ENCODE assay signal across 20 cellular contexts in the genomic region with DNA sequence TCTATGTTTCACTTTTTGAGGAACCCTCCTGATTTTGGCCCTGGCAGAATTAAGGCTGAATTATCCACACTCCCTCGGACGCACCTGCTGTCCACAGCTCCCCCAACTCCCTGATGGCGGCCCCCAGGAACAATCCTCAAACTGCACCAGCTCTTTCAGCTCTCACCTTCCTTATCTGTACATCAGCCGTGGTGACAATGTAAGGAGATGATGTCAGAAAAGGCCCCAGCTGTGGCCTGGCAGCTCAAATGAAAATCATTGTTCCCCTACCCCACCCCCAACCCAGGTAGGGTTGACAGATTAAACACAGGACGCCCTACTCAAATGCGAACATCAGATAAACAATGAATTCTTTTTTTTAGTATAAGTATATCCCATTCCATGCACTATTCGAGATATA.
"Had no signal": no experiment of that assay in that cellular context is flagged by ENCODE, and none has a peak within 500 bp of the region (broad histone marks: within the 10 kb centered on the region; RNA-seq: fewer than 3 reads in every experiment).

No MANE protein-coding gene starts in this region.

- H3K27me3 Mint-ChIP-seq: activated B cell treated with CpG ODN at 0.5 μM for 24 hours had no signal

- DNase-seq: activated B cell treated with CpG ODN at 0.5 μM for 24 hours; activated CD4-positive, alpha-beta T cell treated with anti-CD3 and anti-CD28 coated beads, Interleukin-2, amount 50 U/mL, for 1 hour; activated gamma-delta T cell treated with Interleukin-2 at 50 U/mL for 16 hours; activated naive CD8-positive, alpha-beta T cell treated with anti-CD3 and anti-CD28 coated beads for 36 hours; activated T-cell treated with anti-CD3 and anti-CD28 coated beads for 4 hours; body of pancreas; caudate nucleus; left cardiac atrium; lower lobe of right lung; nucleus accumbens; SK-N-SH; stimulated activated CD4-positive, alpha-beta T cell treated with anti-CD3 and anti-CD28 coated beads, Interleukin-1b, Interleukin-23, amount 100 ng/mL, for 48 hours; stimulated activated CD8-positive, alpha-beta memory T cell treated with anti-CD3 and anti-CD28 coated beads, Interleukin-4, amount 100 ng/mL, for 48 hours; stimulated activated naive CD4-positive, alpha-beta T cell treated with Interleukin-2 at 50 U/mL for 16 hours; T-helper 9 cell; thyroid gland had no signal

- H3K36me3 Mint-ChIP-seq: activated naive CD8-positive, alpha-beta T cell treated with anti-CD3 and anti-CD28 coated beads for 36 hours; natural killer cell treated with Interleukin-12 subunit alpha and Interleukin-12 subunit beta and Interleukin-15 and Interleukin-18, amount 100 ng/mL, for 72 hours had no signal

- H3K27ac Mint-ChIP-seq: activated B cell treated with CpG ODN at 0.5 μM for 24 hours; activated naive CD8-positive, alpha-beta T cell treated with anti-CD3 and anti-CD28 coated beads for 36 hours; activated T-helper 1 cell treated with anti-CD3 and anti-CD28 coated beads, Interleukin-12 subunit alpha, Interleukin-12 subunit beta, Interleukin-2, Interleukin-4 antibody, amounts not matched to agents 30 ng/mL and 10 ng/mL and 1 ng/mL, durations not matched to agents 14 hours and 24 hours and 36 hours; natural killer cell treated with Interleukin-12 subunit alpha and Interleukin-12 subunit beta and Interleukin-15 and Interleukin-18, amount 100 ng/mL, for 72 hours had no signal

- H3K9me3 ChIP-seq: body of pancreas, esophagus muscularis mucosa, lower lobe of right lung, SK-N-SH, thyroid gland had no signal

- H3K4me3 ChIP-seq: body of pancreas, esophagus muscularis mucosa, hepatocyte, lower lobe of right lung, thyroid gland had no signal

- H3K27me3 ChIP-seq: body of pancreas, esophagus muscularis mucosa, hepatocyte, thyroid gland had no signal

- H3K36me3 ChIP-seq: esophagus muscularis mucosa, lower lobe of right lung, thyroid gland had no signal

- H3K9me3 Mint-ChIP-seq: activated B cell treated with CpG ODN at 0.5 μM for 24 hours; activated naive CD8-positive, alpha-beta T cell treated with anti-CD3 and anti-CD28 coated beads for 36 hours; activated T-helper 1 cell treated with anti-CD3 and anti-CD28 coated beads, Interleukin-12 subunit alpha, Interleukin-12 subunit beta, Interleukin-2, Interleukin-4 antibody, amounts not matched to agents 30 ng/mL and 10 ng/mL and 1 ng/mL, durations not matched to agents 14 hours and 24 hours and 36 hours; natural killer cell treated with Interleukin-12 subunit alpha and Interleukin-12 subunit beta and Interleukin-15 and Interleukin-18, amount 100 ng/mL, for 72 hours had no signal

- ATAC-seq: body of pancreas; left cardiac atrium; lower lobe of right lung; natural killer cell treated with Interleukin-12 subunit alpha and Interleukin-12 subunit beta and Interleukin-15 and Interleukin-18, amount 100 ng/mL, for 72 hours had no signal

- H3K4me3 Mint-ChIP-seq: activated B cell treated with CpG ODN at 0.5 μM for 24 hours; activated naive CD8-positive, alpha-beta T cell treated with anti-CD3 and anti-CD28 coated beads for 36 hours; activated T-helper 1 cell treated with anti-CD3 and anti-CD28 coated beads, Interleukin-12 subunit alpha, Interleukin-12 subunit beta, Interleukin-2, Interleukin-4 antibody, amounts not matched to agents 30 ng/mL and 10 ng/mL and 1 ng/mL, durations not matched to agents 14 hours and 24 hours and 36 hours; natural killer cell treated with Interleukin-12 subunit alpha and Interleukin-12 subunit beta and Interleukin-15 and Interleukin-18, amount 100 ng/mL, for 72 hours had no signal

- H3K27ac ChIP-seq: body of pancreas, hepatocyte, thyroid gland had no signal
